Comparison of ENCODE assay signal across 8 cellular contexts in genomic region chr2:231557571-231558217, GRCh38. TPM values are rescaled to one million over a fixed set of nuclear protein-coding genes. Genes with fewer than 3 reads are reported as not detected.
DNase-seq lines count a peak whose midpoint lies in the region; ATAC-seq and TF ChIP-seq lines count a peak whose summit lies in the region.

No MANE protein-coding gene starts in this region.

- H3F3A ChIP-seq in GM23338 (replicated peaks; ENCODE audit: low read depth) (no peaks in the 10 kb centered on the region), MM.1S (ENCODE audit: insufficient read depth, low read length) (no peaks in the 10 kb centered on the region)

- ATAC-seq in GM23338: peak; percentile 99
- ATAC-seq in left cardiac atrium: peak; percentile 94
- ATAC-seq in GM19324 (IDR thresholded peaks at IDR 0.05; ENCODE audit: low FRiP score, unreplicated experiment): no peak

- no peaks in the 10 kb centered on the region for H3K9me2 ChIP-seq in GM23338 (ENCODE audit: insufficient read depth)
- no peaks in the 10 kb centered on the region for H3K9me2 ChIP-seq in MM.1S (replicated peaks; ENCODE audit: insufficient read depth, low read length)

- no peaks in the 10 kb centered on the region for H4K20me1 ChIP-seq in GM23338 (replicated peaks; ENCODE audit: insufficient read depth)
- H4K20me1 ChIP-seq in MM.1S (ENCODE audit: insufficient read depth, low read length): no peaks in the 10 kb centered on the region

- H2AFZ ChIP-seq in GM23338: peak overlapping the region; percentile 88
- peak overlapping the region; percentile 45; the same call in 1 of the 2 replicates for H2AFZ ChIP-seq in MM.1S (ENCODE audit: low read length)

- H3K27me3 ChIP-seq in GM23338 (ENCODE audit: insufficient read depth) (no peaks in the 10 kb centered on the region), MM.1S (replicated peaks; ENCODE audit: insufficient read depth, low read length) (no peaks in the 10 kb centered on the region; the same call in 1 of the 2 replicates)

- no peak overlapping the region for H3K9ac ChIP-seq in MM.1S (ENCODE audit: low read length)

- no peak overlapping the region for H3K4me2 ChIP-seq in GM23338
- 0 out of 2 replicates have a peak overlapping the region, but pooled peaks have one; percentile 19 for H3K4me2 ChIP-seq in MM.1S (ENCODE audit: low read depth, low read length)

- H3K4me1 ChIP-seq in GM23338 (ENCODE audit: insufficient read depth): no peaks in the 10 kb centered on the region
- H3K4me1 ChIP-seq in MM.1S (ENCODE audit: low read length): peaks cover 3% of the 10 kb centered on the region; the same call in 1 of the 2 replicates

- H3K4me3 ChIP-seq in GM23338: no peak overlapping the region
- no peak overlapping the region for H3K4me3 ChIP-seq in MM.1S (ENCODE audit: low read length)

- intact Hi-C loops in left cardiac atrium (cut with DNase I): loop anchor here (5.0 kb wide), 1 partner anchor 40 kb away; no protein-coding TSS in a partner anchor

- peak; percentile 74 to 88 for TF ChIP-seq CTCF in GM23338 (conservative IDR thresholded peaks at IDR 0.05; ENCODE audit: low read depth in 2 of 2)
- peak; percentile 66 for TF ChIP-seq CTCF in MM.1S (IDR thresholded peaks at IDR 0.05; ENCODE audit: low read length)

- H3K27ac Mint-ChIP-seq in GM23338: no peak overlapping the region

- H3K36me3 ChIP-seq in GM23338 (ENCODE audit: insufficient read depth): no peaks in the 10 kb centered on the region
- H3K36me3 ChIP-seq in MM.1S (replicated peaks; ENCODE audit: insufficient read depth, low read length): no peaks in the 10 kb centered on the region

- H3K36me3 Mint-ChIP-seq in GM23338 (ENCODE audit: low read depth): peaks cover 7% of the 10 kb centered on the region

- no peaks in the 10 kb centered on the region for H3K9me3 ChIP-seq in MM.1S (replicated peaks; ENCODE audit: insufficient read depth, low read length)

- DNase-seq in ELF-1 (ENCODE audit: low read depth, low spot score): peak; percentile 80
- peak; percentile 93 for DNase-seq in GM23338 (ENCODE audit: low spot score)
- peak; percentile 86 for DNase-seq in MM.1S
- DNase-seq in SW 1271 (lab: John Stamatoyannopoulos, UW): peak; percentile 20 to 39
- DNase-seq in amniotic epithelial cell (ENCODE audit: low read depth): peak; percentile 78
- peak; percentile 62 for DNase-seq in left cardiac atrium
- peak; percentile 59 for DNase-seq in putamen (ENCODE audit: low spot score)

- peaks cover 16% of the 10 kb centered on the region for H3K9me3 Mint-ChIP-seq in GM23338

- no peaks in the 10 kb centered on the region for H3K4me1 Mint-ChIP-seq in GM23338

- no peak overlapping the region for H3K4me3 Mint-ChIP-seq in GM23338

- H3K27me3 Mint-ChIP-seq in GM23338 (ENCODE audit: insufficient read depth, low read depth, poor library complexity): no peaks in the 10 kb centered on the region

- H3K79me2 ChIP-seq in GM23338 (replicated peaks; ENCODE audit: insufficient read depth) (no peaks in the 10 kb centered on the region), MM.1S (ENCODE audit: low read length) (no peaks in the 10 kb centered on the region)

- no peak overlapping the region for H3K27ac ChIP-seq in GM23338 (ENCODE audit: low read depth)
- no peak overlapping the region for H3K27ac ChIP-seq in MM.1S (ENCODE audit: low read length)

TF ChIP-seq in GM23338, 12 proteins besides CTCF, POLR2A, EP300 and RAD21 (continues in another document):
- TF ChIP-seq STAT1 (IDR thresholded peaks at IDR 0.05; ENCODE audit: unreplicated experiment) (no peak), POLR2AphosphoS5 (IDR thresholded peaks at IDR 0.05; ENCODE audit: low read depth) (no peak), EZH2 (IDR thresholded peaks at IDR 0.05; ENCODE audit: low read depth, unreplicated experiment) (no peak), CREB1 (CRISPR knock-in tag; IDR thresholded peaks at IDR 0.05; ENCODE audit: low read depth) (no peak), ZNF462 (CRISPR knock-in tag; IDR thresholded peaks at IDR 0.05) (no peak), ZNF331 (CRISPR knock-in tag; IDR thresholded peaks at IDR 0.05; ENCODE audit: low read depth) (no peak), JUNB (IDR thresholded peaks at IDR 0.05; ENCODE audit: unreplicated experiment) (no peak)

RNA-seq across cellular contexts. Expression of gene NMUR1, which starts 27.4 kb away (rescaled TPM):
- 0.31 and 0.59 TPM in 2 replicates for total RNA-seq in GM23338 (2014; rRNA removed; shearing (Covaris generic))
- 0.24 and 0.29 TPM in 2 replicates for polyA plus RNA-seq in GM23338 (2016; fragmentation: Nextera tagmentation; extraction: Ambion mirVana)
- total RNA-seq in left cardiac atrium: under 1 TPM; 0.34 to 0.74 TPM

RNA-seq across cellular contexts. Expression of gene TEX44, which starts 35.0 kb away (rescaled TPM):
- total RNA-seq in GM23338 (2014; rRNA removed; shearing (Covaris generic)): not detected in 2 replicates
- not detected in 2 replicates for polyA plus RNA-seq in GM23338 (2016; fragmentation: Nextera tagmentation; extraction: Ambion mirVana)
- total RNA-seq in left cardiac atrium: not detected

Comparison
In these comparisons a context has a peak if more than half of its experiments do, and no peak if none do; other contexts are left out.
1. DNase-seq: peak in every context shown above with its lines; median percentile 93 in GM23338; 86 in MM.1S; 80 in ELF-1; 78 in amniotic epithelial cell; 62 in left cardiac atrium; 59 in putamen; 30 in SW 1271.